Comparison of ENCODE assay signal across 15 cellular contexts in genomic region chr14:64092338-64092737, GRCh38.
DNase-seq lines count a peak whose midpoint lies in the region; ATAC-seq and TF ChIP-seq lines count a peak whose summit lies in the region.
"Had no signal": no experiment of that assay in that cellular context is flagged by ENCODE, and none has a peak within 500 bp of the region (broad histone marks: within the 10 kb centered on the region; RNA-seq: fewer than 3 reads in every experiment).

No MANE protein-coding gene starts in this region.

- no peaks in the 10 kb centered on the region for H3K36me3 ChIP-seq in colonic mucosa
- H3K36me3 ChIP-seq in mucosa of descending colon (ENCODE audit: low read depth) = no peaks in the 10 kb centered on the region
- H3K36me3 ChIP-seq: MG63 had no signal

- H3K4me1 ChIP-seq in colonic mucosa = peaks cover 2% of the 10 kb centered on the region
- H3K4me1 ChIP-seq in mucosa of descending colon (ENCODE audit: low read depth) = peaks cover 4% of the 10 kb centered on the region
- H3K4me1 ChIP-seq: BE2C had no signal

- H3K9me3 Mint-ChIP-seq in stimulated activated effector memory CD8-positive, alpha-beta T cell treated with anti-CD3 and anti-CD28 coated beads, Interleukin-12 subunit alpha, Interleukin-12 subunit beta, amount 100 ng/mL, for 72 hours = no peaks in the 10 kb centered on the region
- no peaks in the 10 kb centered on the region for H3K9me3 Mint-ChIP-seq in natural killer cell treated with Interleukin-12 subunit alpha and Interleukin-12 subunit beta and Interleukin-15 and Interleukin-18, amount 100 ng/mL, for 72 hours

- DNase-seq in ACHN (peak; percentile 53), colonic mucosa (no peak), mucosa of descending colon (no peak), NCI-H1436 treated with DMSO at 0.1 percent for 48 hours (lab: John Stamatoyannopoulos, UW) (no peak), NCI-H524 treated with DMSO at 0.1 percent for 48 hours (lab: John Stamatoyannopoulos, UW) (no peak)
- no peak for DNase-seq in stimulated activated effector memory CD8-positive, alpha-beta T cell treated with anti-CD3 and anti-CD28 coated beads, Interleukin-12 subunit alpha, Interleukin-12 subunit beta, amount 100 ng/mL, for 72 hours (ENCODE audit: low spot score in 2 of 2)
- no peak for DNase-seq in natural killer cell treated with Interleukin-12 subunit alpha and Interleukin-12 subunit beta and Interleukin-15 and Interleukin-18, amount 100 ng/mL, for 72 hours (ENCODE audit: low spot score)
- DNase-seq: BE2C, H7, Kasumi-1, MG63, NCI-H187, NCI-H446 treated with DMSO at 0.1 percent for 48 hours had no signal

- intact Hi-C loops in colonic mucosa (cut with DNase I) = no loop called here
- intact Hi-C loops in mucosa of descending colon (cut with DNase I, micrococcal nuclease) = no loop called here

- no peak overlapping the region for H3K4me3 Mint-ChIP-seq in stimulated activated effector memory CD8-positive, alpha-beta T cell treated with anti-CD3 and anti-CD28 coated beads, Interleukin-12 subunit alpha, Interleukin-12 subunit beta, amount 100 ng/mL, for 72 hours
- H3K4me3 Mint-ChIP-seq in natural killer cell treated with Interleukin-12 subunit alpha and Interleukin-12 subunit beta and Interleukin-15 and Interleukin-18, amount 100 ng/mL, for 72 hours = no peak overlapping the region

- H3K4me3 ChIP-seq in colonic mucosa = no peak overlapping the region
- no peak overlapping the region for H3K4me3 ChIP-seq in mucosa of descending colon
- H3K4me3 ChIP-seq: MG63 had no signal

- peak overlapping the region; percentile 26 for H3K27ac Mint-ChIP-seq in stimulated activated effector memory CD8-positive, alpha-beta T cell treated with anti-CD3 and anti-CD28 coated beads, Interleukin-12 subunit alpha, Interleukin-12 subunit beta, amount 100 ng/mL, for 72 hours
- H3K27ac Mint-ChIP-seq in natural killer cell treated with Interleukin-12 subunit alpha and Interleukin-12 subunit beta and Interleukin-15 and Interleukin-18, amount 100 ng/mL, for 72 hours = no peak overlapping the region

- H3K9me3 ChIP-seq in colonic mucosa = no peaks in the 10 kb centered on the region
- H3K9me3 ChIP-seq in mucosa of descending colon = no peaks in the 10 kb centered on the region
- H3K9me3 ChIP-seq: BE2C, MG63 had no signal

- TF ChIP-seq CTCF in colonic mucosa (IDR thresholded peaks at IDR 0.05) (no peak), mucosa of descending colon (IDR thresholded peaks at IDR 0.05) (no peak)

- H3K36me3 Mint-ChIP-seq in stimulated activated effector memory CD8-positive, alpha-beta T cell treated with anti-CD3 and anti-CD28 coated beads, Interleukin-12 subunit alpha, Interleukin-12 subunit beta, amount 100 ng/mL, for 72 hours = peaks cover 70% of the 10 kb centered on the region
- no peaks in the 10 kb centered on the region for H3K36me3 Mint-ChIP-seq in natural killer cell treated with Interleukin-12 subunit alpha and Interleukin-12 subunit beta and Interleukin-15 and Interleukin-18, amount 100 ng/mL, for 72 hours

- ATAC-seq in mucosa of descending colon (peak; percentile 77), HG03342 (IDR thresholded peaks at IDR 0.05; ENCODE audit: unreplicated experiment) (no peak)
- no peak for ATAC-seq in stimulated activated effector memory CD8-positive, alpha-beta T cell treated with anti-CD3 and anti-CD28 coated beads, Interleukin-12 subunit alpha, Interleukin-12 subunit beta, amount 100 ng/mL, for 72 hours
- no peak for ATAC-seq in natural killer cell treated with Interleukin-12 subunit alpha and Interleukin-12 subunit beta and Interleukin-15 and Interleukin-18, amount 100 ng/mL, for 72 hours
- ATAC-seq: SK-N-SH treated with all-trans-retinoic acid at 6 μM for 48 hours had no signal

- no peaks in the 10 kb centered on the region for H3K27me3 Mint-ChIP-seq in natural killer cell treated with Interleukin-12 subunit alpha and Interleukin-12 subunit beta and Interleukin-15 and Interleukin-18, amount 100 ng/mL, for 72 hours

- in situ Hi-C loops in ACHN (cut with HindIII; ENCODE audit: low pct_ligation_motif_present, low pct_unique_long_range_greater_than_20kb, low sequenced_read_pairs) = no loop called here

- no peaks in the 10 kb centered on the region for H3K4me1 Mint-ChIP-seq in stimulated activated effector memory CD8-positive, alpha-beta T cell treated with anti-CD3 and anti-CD28 coated beads, Interleukin-12 subunit alpha, Interleukin-12 subunit beta, amount 100 ng/mL, for 72 hours
- H3K4me1 Mint-ChIP-seq in natural killer cell treated with Interleukin-12 subunit alpha and Interleukin-12 subunit beta and Interleukin-15 and Interleukin-18, amount 100 ng/mL, for 72 hours (ENCODE audit: low read depth in 2 of 2) = no peaks in the 10 kb centered on the region

- peak overlapping the region in 1 of 2 donors; percentile 7 for H3K9ac ChIP-seq in colonic mucosa (ENCODE audit: low read depth in 2 of 2, low read length in 2 of 2)

- H3K27me3 ChIP-seq in colonic mucosa = no peaks in the 10 kb centered on the region
- H3K27me3 ChIP-seq: BE2C, MG63 had no signal

- H3K27ac ChIP-seq in colonic mucosa = peak overlapping the region; percentile 56
